Comparison of ENCODE assay signal across 8 cellular contexts in genomic region chr11:33736148-33736809, GRCh38. TPM values are rescaled to one million over a fixed set of nuclear protein-coding genes. Genes with fewer than 3 reads are reported as not detected.
DNase-seq lines count a peak whose midpoint lies in the region; ATAC-seq and TF ChIP-seq lines count a peak whose summit lies in the region.

Gene CD59 (minus strand): TSS chr11:33736423. CDS start chr11:33722445, 13,978 bp downstream.

- H3K9me3 Mint-ChIP-seq in activated T-cell treated with anti-CD3 and anti-CD28 coated beads, Interleukin-2, amount 50 U/mL, for 24 hours: no peaks in the 10 kb centered on the region

- peak within 1 kb of the TSS; percentile 88 for H2AK5ac ChIP-seq in IMR-90 (ENCODE audit: low read depth, low read length)

- H3K79me1 ChIP-seq in IMR-90 (ENCODE audit: low read depth in 1 of 2, low read length in 2 of 2): peaks cover 8 to 48% of the 10 kb centered on the region in 2 experiments; a peak in 3 of 4 replicates

- ATAC-seq in GM21528 (IDR thresholded peaks at IDR 0.05; ENCODE audit: low FRiP score, unreplicated experiment) (peak; percentile 65), IMR-90 (ENCODE audit: low read depth) (peak; percentile 94)

- H4K8ac ChIP-seq in IMR-90 (ENCODE audit: low read depth in 2 of 2, low read length in 2 of 2): peak within 1 kb of the TSS; percentile 80 to 85; a peak in 3 of 4 replicates

- peak within 1 kb of the TSS; percentile 85 for H3K27ac Mint-ChIP-seq in activated T-cell treated with anti-CD3 and anti-CD28 coated beads, Interleukin-2, amount 50 U/mL, for 24 hours

- TF ChIP-seq CTCF in IMR-90 (conservative IDR thresholded peaks at IDR 0.05; ENCODE audit: low read depth, low read length) (no peak), PC-9 (conservative IDR thresholded peaks at IDR 0.05) (no peak), epithelial cell of proximal tubule (conservative IDR thresholded peaks at IDR 0.05; ENCODE audit: low read depth, low read length) (no peak)

- peak within 1 kb of the TSS; percentile 92 for H3K9ac ChIP-seq in IMR-90 (ENCODE audit: low read depth, low read length)

- H3K4me1 ChIP-seq in IMR-90 (ENCODE audit: control insufficient read depth, insufficient read depth, low read length) (peaks cover 16% of the 10 kb centered on the region), PC-9 (replicated peaks; ENCODE audit: insufficient read depth) (peaks cover 48% of the 10 kb centered on the region)

- peak within 1 kb of the TSS; percentile 72 for H3K18ac ChIP-seq in IMR-90 (ENCODE audit: low read depth, low read length)

- H3K4me2 ChIP-seq in IMR-90 (ENCODE audit: low read depth, low read length) (peak within 1 kb of the TSS; percentile 95), PC-9 (peak within 1 kb of the TSS; percentile 97)

- POLR2A ChIA-PET in IMR-90 (lab: Charles Lee; ENCODE audit: unreplicated experiment): interaction anchor here (0.6 to 1.5 kb wide), 5 partner anchors 33 to 1478 kb away, joined by 3 to 20 read pairs (median 8); partner anchors contain the start of gene C11orf91
- POLR2A ChIA-PET in PC-9 (lab: Charles Lee; ENCODE audit: unreplicated experiment): interaction anchor here (0.5 to 1.1 kb wide), 11 partner anchors 9 to 370 kb away, joined by 3 to 73 read pairs (median 10); no protein-coding TSS in a partner anchor

- peaks cover 41% of the 10 kb centered on the region for H4K20me1 ChIP-seq in IMR-90 (ENCODE audit: insufficient read depth, low read length)
- H4K20me1 ChIP-seq in PC-9 (ENCODE audit: insufficient read depth): peaks cover 37% of the 10 kb centered on the region

- peak within 1 kb of the TSS; percentile 84 for H2AFZ ChIP-seq in IMR-90 (replicated peaks; ENCODE audit: low read length, poor library complexity)
- peak within 1 kb of the TSS; percentile 74 for H2AFZ ChIP-seq in PC-9

- peaks cover 45% of the 10 kb centered on the region for H3K4me1 Mint-ChIP-seq in activated T-cell treated with anti-CD3 and anti-CD28 coated beads, Interleukin-2, amount 50 U/mL, for 24 hours (ENCODE audit: low read depth)

- peak within 1 kb of the TSS; percentile 70 for H4K5ac ChIP-seq in IMR-90 (ENCODE audit: low read depth, low read length)

- peak; percentile 91 for TF ChIP-seq POLR2A in IMR-90 (IDR thresholded peaks at IDR 0.05; ENCODE audit: low read depth, low read length)

- H3K4ac ChIP-seq in IMR-90 (ENCODE audit: low read depth, low read length): peak within 1 kb of the TSS; percentile 91

- in situ Hi-C loops in IMR-90 (cut with MboI; ENCODE audit: low sequenced_read_pairs): no loop called here

- dilution Hi-C loops in IMR-90 (cut with HindIII; ENCODE audit: low sequenced_read_pairs, unreplicated experiment): no loop called here

- BruUV-seq in IMR-90 (replicated peaks; lab: Mats Ljungman, UMichigan) (no TSS peak), PC-9 (replicated peaks; lab: Mats Ljungman, UMichigan) (no TSS peak)

- H3K27me3 Mint-ChIP-seq in activated T-cell treated with anti-CD3 and anti-CD28 coated beads, Interleukin-2, amount 50 U/mL, for 24 hours: peaks cover 11% of the 10 kb centered on the region

- peak within 1 kb of the TSS; percentile 91 for H3K14ac ChIP-seq in IMR-90 (replicated peaks; ENCODE audit: low read depth, low read length)

- peaks cover 26% of the 10 kb centered on the region for H3F3A ChIP-seq in PC-9 (ENCODE audit: insufficient read depth, low read depth)

- peak within 1 kb of the TSS; percentile 90 for H2BK20ac ChIP-seq in IMR-90 (ENCODE audit: low read depth, low read length)

- TF ChIP-seq RAD21 in IMR-90 (IDR thresholded peaks at IDR 0.05; ENCODE audit: low read length): no peak

- no peaks in the 10 kb centered on the region for H3K9me2 ChIP-seq in PC-9 (ENCODE audit: insufficient read depth)

- peak within 1 kb of the TSS; percentile 81 for H3K4me3 Mint-ChIP-seq in activated T-cell treated with anti-CD3 and anti-CD28 coated beads, Interleukin-2, amount 50 U/mL, for 24 hours

- DNase-seq in DMS 273 treated with DMSO at 0.1 percent for 48 hours (lab: John Stamatoyannopoulos, UW) (peak; percentile 38), IMR-90 (peak; percentile 88), PC-9 (peak; percentile 80 to 98), epithelial cell of proximal tubule (ENCODE audit: low read depth) (no peak), mucosa of gallbladder (ENCODE audit: low spot score) (peak; percentile 95)
- peak; percentile 90 for DNase-seq in activated T-cell treated with anti-CD3 and anti-CD28 coated beads, Interleukin-2, amount 50 U/mL, for 24 hours
- DNase-seq in stimulated activated CD8-positive, alpha-beta memory T cell treated with anti-CD3 and anti-CD28 coated beads, Interleukin-4, amount 100 ng/mL, for 24 hours (ENCODE audit: low read depth): peak; percentile 83

- H3K27me3 ChIP-seq in IMR-90 (ENCODE audit: control insufficient read depth, insufficient read depth, low read length): no peaks in the 10 kb centered on the region
- no peaks in the 10 kb centered on the region for H3K27me3 ChIP-seq in PC-9 (ENCODE audit: insufficient read depth, low read depth)

- peak within 1 kb of the TSS; percentile 86 for H2BK5ac ChIP-seq in IMR-90 (ENCODE audit: low read depth, low read length, poor library complexity, severe bottlenecking)

- H3K36me3 ChIP-seq in IMR-90 (ENCODE audit: control insufficient read depth, insufficient read depth, low read length) (peaks cover 15% of the 10 kb centered on the region), PC-9 (ENCODE audit: low read depth) (peaks cover 18% of the 10 kb centered on the region; the same call in 1 of the 2 replicates)

- peak within 1 kb of the TSS; percentile 94 for H2AK9ac ChIP-seq in IMR-90 (replicated peaks; ENCODE audit: low read depth, low read length, poor library complexity)

- intact Hi-C loops in IMR-90 (cut with micrococcal nuclease) (loop anchor here (2.0 kb wide), 1 partner anchor 43 kb away; no protein-coding TSS in a partner anchor), PC-9 (cut with micrococcal nuclease; ENCODE audit: unreplicated experiment) (loop anchor here (1.0 to 10.0 kb wide), 6 partner anchors 36 to 574 kb away; partner anchors contain the start of genes CSTF3, FBXO3 and HIPK3)

- H3K9me3 ChIP-seq in IMR-90 (ENCODE audit: control insufficient read depth, insufficient read depth, low read length) (no peaks in the 10 kb centered on the region; the same call in 1 of the 2 replicates), PC-9 (ENCODE audit: insufficient read depth, low read depth) (peaks cover 5% of the 10 kb centered on the region; the same call in 1 of the 2 replicates)

- WGBS in IMR-90 (ENCODE audit: extremely low coverage in 2 of 2, insufficient read length in 1 of 2), 2 experiments: 0% methylated on average over 25 of the region's 48 CpGs; no CpG with 5 or more reads in 1 of the 2 experiments

- H3K36me3 Mint-ChIP-seq in activated T-cell treated with anti-CD3 and anti-CD28 coated beads, Interleukin-2, amount 50 U/mL, for 24 hours (ENCODE audit: low read depth): peaks cover 9% of the 10 kb centered on the region

- peak within 1 kb of the TSS; percentile 87; the same call in 2 of the 3 replicates for H2BK15ac ChIP-seq in IMR-90 (ENCODE audit: low read depth, low read length)

- H3K9me1 ChIP-seq in IMR-90 (ENCODE audit: insufficient read depth, low read length): peaks cover 24% of the 10 kb centered on the region

- H3K56ac ChIP-seq in IMR-90 (ENCODE audit: extremely low read depth, insufficient read depth, low read length): peak within 1 kb of the TSS; percentile 90

- peak within 1 kb of the TSS; percentile 83 for H2BK120ac ChIP-seq in IMR-90 (ENCODE audit: low read depth, low read length)

- H3K23ac ChIP-seq in IMR-90 (ENCODE audit: low read depth, low read length): peak within 1 kb of the TSS; percentile 98

- H3K27ac ChIP-seq in IMR-90 (ENCODE audit: insufficient read depth, low read length) (peak within 1 kb of the TSS; percentile 84), PC-9 (peak within 1 kb of the TSS; percentile 89)

- H3K4me3 ChIP-seq in IMR-90 (ENCODE audit: insufficient read depth, low read depth, low read length) (peak within 1 kb of the TSS; percentile 77), PC-9 (peak within 1 kb of the TSS; percentile 69), epithelial cell of proximal tubule (ENCODE audit: low read depth, low read length) (peak within 1 kb of the TSS; percentile 93)

- peaks cover 49% of the 10 kb centered on the region for H3K79me2 ChIP-seq in PC-9 (ENCODE audit: low read depth)

- H4K91ac ChIP-seq in IMR-90 (ENCODE audit: insufficient read depth, low read depth, low read length): peak within 1 kb of the TSS; percentile 83

- CTCF ChIA-PET in IMR-90 (lab: Yijun Ruan, JAX) (interaction anchor here (0.5 to 1.4 kb wide), 4 partner anchors 12 to 1729 kb away, joined by 3 to 4 read pairs (median 3); no protein-coding TSS in a partner anchor), PC-9 (lab: Charles Lee) (interaction anchor here (0.5 to 1.5 kb wide), 6 partner anchors 13 to 1352 kb away, joined by 3 to 6 read pairs (median 4); no protein-coding TSS in a partner anchor)

TF ChIP-seq in IMR-90, 13 proteins besides CTCF, POLR2A, EP300 and RAD21:
- TF ChIP-seq RFX5 (IDR thresholded peaks at IDR 0.05; ENCODE audit: low read depth, low read length) (no peak), RCOR1 (IDR thresholded peaks at IDR 0.05; ENCODE audit: insufficient replicate concordance, low read length) (no peak), MAFK (IDR thresholded peaks at IDR 0.05; ENCODE audit: low read depth, low read length) (no peak), MAZ (IDR thresholded peaks at IDR 0.05; ENCODE audit: borderline replicate concordance, low read depth, low read length) (peak; percentile 83; the same call in 1 of the 2 replicates)

RNA-seq across cellular contexts. Expression of gene CD59, which starts in this region (rescaled TPM):
- total RNA-seq in IMR-90 (2012; rRNA removed): 637 and 765 TPM in 2 replicates
- 1,066 and 1,140 TPM in 2 replicates for polyA plus RNA-seq in IMR-90 (2012; rRNA removed)
- polyA plus RNA-seq in IMR-90 (2012; cell fraction: cytosol; rRNA removed): 293 and 869 TPM in 2 replicates
- polyA plus RNA-seq in IMR-90 (2012; cell fraction: nucleus; rRNA removed; ENCODE audit: low replicate concordance): 63.7 and 319 TPM in 2 replicates
- 288 and 291 TPM in 2 replicates for total RNA-seq in PC-9 (2021)
- total RNA-seq in epithelial cell of proximal tubule: 427 and 615 TPM in 2 replicates
- total RNA-seq in mucosa of gallbladder: 880 TPM
